In the genomic region with DNA sequence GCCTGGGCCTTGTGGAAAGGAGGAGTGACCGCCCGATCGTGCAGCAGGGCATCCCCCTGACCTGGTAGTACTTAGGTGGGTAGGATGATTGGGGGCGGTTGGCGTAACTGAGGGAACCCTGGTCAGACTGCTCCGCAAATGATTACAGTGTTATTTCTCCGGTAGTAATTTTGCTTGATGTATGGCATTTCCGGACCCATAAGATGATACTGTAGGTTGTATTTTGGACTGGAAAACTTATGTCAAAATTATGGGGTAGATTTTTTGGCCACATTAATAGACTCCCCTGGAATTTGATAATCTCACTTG, we compare ENCODE assay signal across 8 cellular contexts. TPM values are rescaled to one million over a fixed set of nuclear protein-coding genes. Genes with fewer than 3 reads are reported as not detected.
A peak's percentile ranks its signal among the peaks of the same experiment; 100 is the strongest.
DNase-seq lines count a peak whose midpoint lies in the region; FAIRE-seq and TF ChIP-seq lines count a peak whose summit lies in the region.

No MANE protein-coding gene starts in this region.

- no peaks in the 10 kb centered on the region for H3F3A ChIP-seq in OCI-LY1 (ENCODE audit: insufficient read depth, low read length)

- peak overlapping the region; percentile 94 for H3K27ac Mint-ChIP-seq in progenitor cell of endocrine pancreas

- H3K4me2 ChIP-seq in OCI-LY1 (ENCODE audit: low read length), result peak overlapping the region; percentile 83

- no peaks in the 10 kb centered on the region for H3K27me3 ChIP-seq in OCI-LY1 (ENCODE audit: insufficient read depth, low read length)

- peaks cover 7% of the 10 kb centered on the region for H3K4me1 Mint-ChIP-seq in progenitor cell of endocrine pancreas (ENCODE audit: low read depth)

- FAIRE-seq in H54 (lab: Jason Lieb, UNC), result no peak

- H3K27ac ChIP-seq in OCI-LY1 (ENCODE audit: low read depth, low read length, poor library complexity, severe bottlenecking), result no peak overlapping the region
- peak overlapping the region; percentile 75 for H3K27ac ChIP-seq in epithelial cell of prostate

- H3K36me3 Mint-ChIP-seq in progenitor cell of endocrine pancreas (ENCODE audit: insufficient read depth), result no peaks in the 10 kb centered on the region

- peak overlapping the region; percentile 89 for H3K4me3 Mint-ChIP-seq in progenitor cell of endocrine pancreas (ENCODE audit: low read depth)

- peaks cover 29% of the 10 kb centered on the region for H3K79me2 ChIP-seq in OCI-LY1 (ENCODE audit: insufficient read depth, low read length)

- no peaks in the 10 kb centered on the region for H4K20me1 ChIP-seq in OCI-LY1 (ENCODE audit: insufficient read depth, low read length)

- no peaks in the 10 kb centered on the region for H3K27me3 Mint-ChIP-seq in progenitor cell of endocrine pancreas

- TF ChIP-seq POLR2A in H54 (IDR thresholded peaks at IDR 0.05; ENCODE audit: low read depth, low read length), result no peak

- H3K9me3 ChIP-seq in OCI-LY1 (ENCODE audit: low read length), result 0 out of 2 replicates have a peak, but pooled peaks cover 2% of the 10 kb centered on the region

- H3K9me3 Mint-ChIP-seq in progenitor cell of endocrine pancreas (ENCODE audit: low read depth), result no peaks in the 10 kb centered on the region

- no peaks in the 10 kb centered on the region for H3K9me2 ChIP-seq in OCI-LY1 (ENCODE audit: low read depth, low read length)

- no peak overlapping the region for H2AFZ ChIP-seq in OCI-LY1 (ENCODE audit: low read length)

- peaks cover 6% of the 10 kb centered on the region for H3K4me1 ChIP-seq in OCI-LY1 (ENCODE audit: insufficient read depth, low read length, severe bottlenecking)

- peak overlapping the region; percentile 75 for H3K9ac ChIP-seq in OCI-LY1 (ENCODE audit: low read length)

- TF ChIP-seq CTCF in OCI-LY1 (IDR thresholded peaks at IDR 0.05; ENCODE audit: low read length) (no peak), progenitor cell of endocrine pancreas (IDR thresholded peaks at IDR 0.05; ENCODE audit: unreplicated experiment) (no peak)

- DNase-seq in epithelial cell of prostate (ENCODE audit: low read depth, low spot score) (no peak), progenitor cell of endocrine pancreas (ENCODE audit: low spot score, unreplicated experiment) (no peak), H54 (ENCODE audit: insufficient read length, low spot score) (no peak), NCI-H82 (lab: John Stamatoyannopoulos, UW) (no peak), occipital lobe (lab: John Stamatoyannopoulos, UW) (no peak), CD1c-positive myeloid dendritic cell (ENCODE audit: extremely low spot score) (no peak)

- H3K36me3 ChIP-seq in OCI-LY1 (ENCODE audit: insufficient read depth, low read length), result no peaks in the 10 kb centered on the region

- H3K4me3 ChIP-seq in GM08714 (ENCODE audit: low read length) (peak overlapping the region; percentile 85), OCI-LY1 (ENCODE audit: low read depth, low read length, poor library complexity, severe bottlenecking) (peak overlapping the region; percentile 94)

RNA-seq across cellular contexts. Expression of gene MTMR3, which starts 0.8 kb away (rescaled TPM):
- 50.2 and 51.0 TPM in 2 replicates for total RNA-seq in progenitor cell of endocrine pancreas
- 72.7 TPM for total RNA-seq in occipital lobe

RNA-seq across cellular contexts. Expression of gene ASCC2, which starts 45.7 kb away (rescaled TPM):
- total RNA-seq in progenitor cell of endocrine pancreas (56.1 and 60.6 TPM in 2 replicates), occipital lobe (12.9 TPM)
